In genomic region chr12:20234474-20234873, GRCh38 we compare ENCODE assay signal across 11 cellular contexts.
"Had no signal": no experiment of that assay in that cellular context is flagged by ENCODE, and none has a peak within 500 bp of the region (broad histone marks: within the 10 kb centered on the region; RNA-seq: fewer than 3 reads in every experiment).

No MANE protein-coding gene starts in this region.

- DNase-seq: GM23248, GOT3, H7, H9, HCEC 1CT, HFFc6 had no signal

- H3K4me1 ChIP-seq: HAP-1 had no signal

- H3K27ac ChIP-seq: GM23248 had no signal

- ATAC-seq: GM23338, HCT116 had no signal

- H3K4me2 ChIP-seq: GM23338 had no signal

- H2AFZ ChIP-seq: GM23248, GM23338 had no signal

- H3K36me3 ChIP-seq: HAP-1 had no signal

- H3K9ac ChIP-seq: GM23248 had no signal

- H3K4me3 ChIP-seq: GM23248, GM23338, HAP-1 had no signal

- H3K9me3 ChIP-seq: HAP-1 had no signal

- FAIRE-seq: H1, H54 had no signal
